In genomic region chrX:110418857-110419249, GRCh38 we compare ENCODE assay signal across 11 cellular contexts.
DNase-seq lines count a peak whose midpoint lies in the region; ATAC-seq and TF ChIP-seq lines count a peak whose summit lies in the region.
"Had no signal": no experiment of that assay in that cellular context is flagged by ENCODE, and none has a peak within 500 bp of the region (broad histone marks: within the 10 kb centered on the region; RNA-seq: fewer than 3 reads in every experiment).

No MANE protein-coding gene starts in this region.

- POLR2A ChIA-PET in SK-N-SH (lab: Yijun Ruan, JAX) = no interaction called here

- H3K4me3 ChIP-seq in esophagus (ENCODE audit: low read depth in 1 of 2, low read length in 2 of 2) = no peak overlapping the region
- no peak overlapping the region for H3K4me3 ChIP-seq in SK-N-SH (ENCODE audit: low read depth in 2 of 2, low read length in 1 of 2)

- H3F3A ChIP-seq in SK-N-SH (replicated peaks; ENCODE audit: insufficient read depth) = peaks cover 7% of the 10 kb centered on the region

- H3K36me3 ChIP-seq in ES-I3 (ENCODE audit: insufficient read depth, low read length) (no peaks in the 10 kb centered on the region), esophagus (ENCODE audit: control insufficient read depth in 2 of 2, insufficient read depth in 2 of 2, low read length in 1 of 2) (no peaks in the 10 kb centered on the region), SK-N-SH (replicated peaks in 1 of 2; ENCODE audit: control insufficient read depth in 1 of 2, insufficient read depth in 2 of 2, low read length in 1 of 2) (no peaks in the 10 kb centered on the region)

- H3K4me1 ChIP-seq in ES-I3 (ENCODE audit: insufficient read depth, low read length) = peaks cover 9% of the 10 kb centered on the region
- no peaks in the 10 kb centered on the region for H3K4me1 ChIP-seq in esophagus (ENCODE audit: control insufficient read depth in 2 of 2, insufficient read depth in 2 of 2, low read length in 1 of 2)
- peaks cover 0 to 11% of the 10 kb centered on the region in 2 experiments; a peak in 1 of 4 replicates for H3K4me1 ChIP-seq in SK-N-SH (ENCODE audit: control insufficient read depth in 1 of 2, insufficient read depth in 2 of 2, low read depth in 1 of 2, low read length in 1 of 2)

- H3K27me3 ChIP-seq in esophagus (ENCODE audit: control insufficient read depth in 1 of 2, insufficient read depth in 2 of 2, low read length in 2 of 2) = no peaks in the 10 kb centered on the region
- H3K27me3 ChIP-seq in SK-N-SH (ENCODE audit: insufficient read depth) = no peaks in the 10 kb centered on the region; the same call in 1 of the 2 replicates

- H2AFZ ChIP-seq in SK-N-SH (ENCODE audit: low read depth) = no peak overlapping the region

- peak overlapping the region; percentile 57; the same call in 1 of the 2 replicates for H3K9ac ChIP-seq in ES-I3 (ENCODE audit: low read depth, low read length)
- no peak overlapping the region for H3K9ac ChIP-seq in SK-N-SH

- CTCF ChIA-PET in SK-N-SH (lab: Yijun Ruan, JAX) = interaction anchor here (0.5 to 14.6 kb wide), 11 partner anchors 9 to 610 kb away, joined by 3 to 315 read pairs (median 5); no protein-coding TSS in a partner anchor

- no peaks in the 10 kb centered on the region for H4K20me1 ChIP-seq in SK-N-SH (ENCODE audit: insufficient read depth)

- TF ChIP-seq RAD21 in SK-N-SH (IDR thresholded peaks at IDR 0.05; ENCODE audit: low read length) = no peak

- no peaks in the 10 kb centered on the region for H3K9me2 ChIP-seq in SK-N-SH

- TF ChIP-seq EP300 in SK-N-SH (IDR thresholded peaks at IDR 0.05; ENCODE audit: borderline replicate concordance in 1 of 2, low read depth in 1 of 2, low read length in 1 of 2) = no peak

- H3K4me2 ChIP-seq in SK-N-SH = no peak overlapping the region

- TF ChIP-seq CTCF in SK-N-SH (IDR thresholded peaks at IDR 0.05) = no peak

- no peaks in the 10 kb centered on the region for H3K79me2 ChIP-seq in SK-N-SH (ENCODE audit: insufficient read depth)

- no peaks in the 10 kb centered on the region for H3K9me3 ChIP-seq in ES-I3 (ENCODE audit: control insufficient read depth, insufficient read depth, low read length)
- H3K9me3 ChIP-seq in esophagus (ENCODE audit: control insufficient read depth in 2 of 2, insufficient read depth in 1 of 2, low read depth in 1 of 2, low read length in 1 of 2) = no peaks in the 10 kb centered on the region
- H3K9me3 ChIP-seq in SK-N-SH = no peaks in the 10 kb centered on the region

- H3K27ac ChIP-seq in esophagus (ENCODE audit: low read depth in 2 of 2, low read length in 1 of 2) (peak overlapping the region; percentile 37 to 42), SK-N-SH (ENCODE audit: low read depth in 2 of 2, low read length in 1 of 2) (no peak overlapping the region)

- WGBS in esophagus, 2 donors = 26 to 42% methylated on average over 9 of the region's 9 CpGs
- WGBS in SK-N-SH (ENCODE audit: low lambda C conversion rate) = 29% methylated on average over 9 of the region's 9 CpGs

- DNase-seq in NCI-H524 treated with DMSO at 0.1 percent for 48 hours (lab: John Stamatoyannopoulos, UW) (peak; percentile 60), occipital lobe (lab: John Stamatoyannopoulos, UW) (peak; percentile 3), SK-N-SH (no peak)
- DNase-seq: activated CD4-positive, alpha-beta T cell treated with anti-CD3 and anti-CD28 coated beads, Interleukin-2, amount 50 U/mL, for 4 hours; activated naive CD8-positive, alpha-beta T cell treated with anti-CD3 and anti-CD28 coated beads, Interleukin-2, amount 50 U/mL, for 24 hours; SIG-M5 had no signal

- ATAC-seq in GM18520 (IDR thresholded peaks at IDR 0.05; ENCODE audit: unreplicated experiment) = no peak
- ATAC-seq in GM18868 (IDR thresholded peaks at IDR 0.05; ENCODE audit: unreplicated experiment) = no peak
- no peak for ATAC-seq in GM19324 (IDR thresholded peaks at IDR 0.05; ENCODE audit: low FRiP score, unreplicated experiment)
- ATAC-seq: activated naive CD8-positive, alpha-beta T cell treated with anti-CD3 and anti-CD28 coated beads, Interleukin-2, amount 50 U/mL, for 24 hours had no signal

TF ChIP-seq in SK-N-SH, 30 proteins besides CTCF, POLR2A, EP300 and RAD21:
- TF ChIP-seq USF1 (IDR thresholded peaks at IDR 0.05; ENCODE audit: borderline replicate concordance, low read depth) = no peak
- no peak for TF ChIP-seq RXRA (IDR thresholded peaks at IDR 0.05; ENCODE audit: borderline replicate concordance, low read depth)
- TF ChIP-seq SIN3A (IDR thresholded peaks at IDR 0.05; ENCODE audit: borderline replicate concordance, low read depth, low read length) = no peak
- TF ChIP-seq GATA2 (CRISPR knock-in tag; IDR thresholded peaks at IDR 0.05) = no peak
- no peak for TF ChIP-seq ELF1 (IDR thresholded peaks at IDR 0.05)
- TF ChIP-seq MXI1 (IDR thresholded peaks at IDR 0.05; ENCODE audit: low read depth, low read length) = no peak
- TF ChIP-seq NFIC (IDR thresholded peaks at IDR 0.05; ENCODE audit: borderline replicate concordance) = no peak
- no peak for TF ChIP-seq POLR2AphosphoS5 (IDR thresholded peaks at IDR 0.05; ENCODE audit: low read depth, low read length)
- no peak for TF ChIP-seq NRF1 (IDR thresholded peaks at IDR 0.05; ENCODE audit: low read depth, low read length)
- TF ChIP-seq, protein P1, sequence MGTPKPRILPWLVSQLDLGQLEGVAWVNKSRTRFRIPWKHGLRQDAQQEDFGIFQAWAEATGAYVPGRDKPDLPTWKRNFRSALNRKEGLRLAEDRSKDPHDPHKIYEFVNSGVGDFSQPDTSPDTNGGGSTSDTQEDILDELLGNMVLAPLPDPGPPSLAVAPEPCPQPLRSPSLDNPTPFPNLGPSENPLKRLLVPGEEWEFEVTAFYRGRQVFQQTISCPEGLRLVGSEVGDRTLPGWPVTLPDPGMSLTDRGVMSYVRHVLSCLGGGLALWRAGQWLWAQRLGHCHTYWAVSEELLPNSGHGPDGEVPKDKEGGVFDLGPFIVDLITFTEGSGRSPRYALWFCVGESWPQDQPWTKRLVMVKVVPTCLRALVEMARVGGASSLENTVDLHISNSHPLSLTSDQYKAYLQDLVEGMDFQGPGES (IDR thresholded peaks at IDR 0.05; ENCODE audit: low read depth, low read length) = no peak
- TF ChIP-seq, protein P2, sequence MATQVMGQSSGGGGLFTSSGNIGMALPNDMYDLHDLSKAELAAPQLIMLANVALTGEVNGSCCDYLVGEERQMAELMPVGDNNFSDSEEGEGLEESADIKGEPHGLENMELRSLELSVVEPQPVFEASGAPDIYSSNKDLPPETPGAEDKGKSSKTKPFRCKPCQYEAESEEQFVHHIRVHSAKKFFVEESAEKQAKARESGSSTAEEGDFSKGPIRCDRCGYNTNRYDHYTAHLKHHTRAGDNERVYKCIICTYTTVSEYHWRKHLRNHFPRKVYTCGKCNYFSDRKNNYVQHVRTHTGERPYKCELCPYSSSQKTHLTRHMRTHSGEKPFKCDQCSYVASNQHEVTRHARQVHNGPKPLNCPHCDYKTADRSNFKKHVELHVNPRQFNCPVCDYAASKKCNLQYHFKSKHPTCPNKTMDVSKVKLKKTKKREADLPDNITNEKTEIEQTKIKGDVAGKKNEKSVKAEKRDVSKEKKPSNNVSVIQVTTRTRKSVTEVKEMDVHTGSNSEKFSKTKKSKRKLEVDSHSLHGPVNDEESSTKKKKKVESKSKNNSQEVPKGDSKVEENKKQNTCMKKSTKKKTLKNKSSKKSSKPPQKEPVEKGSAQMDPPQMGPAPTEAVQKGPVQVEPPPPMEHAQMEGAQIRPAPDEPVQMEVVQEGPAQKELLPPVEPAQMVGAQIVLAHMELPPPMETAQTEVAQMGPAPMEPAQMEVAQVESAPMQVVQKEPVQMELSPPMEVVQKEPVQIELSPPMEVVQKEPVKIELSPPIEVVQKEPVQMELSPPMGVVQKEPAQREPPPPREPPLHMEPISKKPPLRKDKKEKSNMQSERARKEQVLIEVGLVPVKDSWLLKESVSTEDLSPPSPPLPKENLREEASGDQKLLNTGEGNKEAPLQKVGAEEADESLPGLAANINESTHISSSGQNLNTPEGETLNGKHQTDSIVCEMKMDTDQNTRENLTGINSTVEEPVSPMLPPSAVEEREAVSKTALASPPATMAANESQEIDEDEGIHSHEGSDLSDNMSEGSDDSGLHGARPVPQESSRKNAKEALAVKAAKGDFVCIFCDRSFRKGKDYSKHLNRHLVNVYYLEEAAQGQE (IDR thresholded peaks at IDR 0.05; ENCODE audit: low read depth, low read length) = no peak
TF ChIP-seq in SK-N-SH: peak in this region for 0.

Comparison
In these comparisons a context has a peak if more than half of its experiments do, and no peak if none do; other contexts are left out.
1. H3K27ac ChIP-seq: peak in esophagus (2 of 2); none in SK-N-SH (0 of 2).